In genomic region chr6:1641391-1641790, GRCh38 we compare ENCODE assay signal across 18 cellular contexts. TPM values are rescaled to one million over a fixed set of nuclear protein-coding genes. Genes with fewer than 3 reads are reported as not detected.
DNase-seq lines count a peak whose midpoint lies in the region; ATAC-seq and TF ChIP-seq lines count a peak whose summit lies in the region.
"Had no signal": no experiment of that assay in that cellular context is flagged by ENCODE, and none has a peak within 500 bp of the region (broad histone marks: within the 10 kb centered on the region; RNA-seq: fewer than 3 reads in every experiment).

No MANE protein-coding gene starts in this region.

- ATAC-seq in foreskin keratinocyte, result peak; percentile 84
- ATAC-seq: activated T-cell treated with anti-CD3 and anti-CD28 coated beads, Interleukin-2, amount 50 U/mL, for 4 hours; natural killer cell had no signal

- peak in 1 of 2 donors; percentile 12 for TF ChIP-seq POLR2A in Peyer's patch (IDR thresholded peaks at IDR 0.05)

- H3K27ac Mint-ChIP-seq in activated CD4-positive, alpha-beta memory T cell treated with anti-CD3 and anti-CD28 coated beads, Interleukin-2, amount 10 ng/mL, durations not matched to agents 7 days and 5 days, result no peak overlapping the region
- H3K27ac Mint-ChIP-seq: natural killer cell; T-helper 1 cell treated with Interleukin-12 subunit alpha and Interleukin-12 subunit beta and Interleukin-4 antibody, amounts not matched to agents 30 μg/mL and 1 μg/mL, for 36 hours had no signal

- H3K9me3 Mint-ChIP-seq in activated CD4-positive, alpha-beta memory T cell treated with anti-CD3 and anti-CD28 coated beads, Interleukin-2, amount 10 ng/mL, durations not matched to agents 7 days and 5 days, result no peaks in the 10 kb centered on the region
- H3K9me3 Mint-ChIP-seq: activated T-cell treated with anti-CD3 and anti-CD28 coated beads, Interleukin-2, amount 50 U/mL, for 4 hours; natural killer cell; T-helper 1 cell treated with Interleukin-12 subunit alpha and Interleukin-12 subunit beta and Interleukin-4 antibody, amounts not matched to agents 30 μg/mL and 1 μg/mL, for 36 hours had no signal

- no peaks in the 10 kb centered on the region for H3K9me3 ChIP-seq in Peyer's patch
- H3K9me3 ChIP-seq: thoracic aorta had no signal

- H3K36me3 ChIP-seq in Peyer's patch, result peaks cover 0 to 3% (median 0%) of the 10 kb centered on the region in 3 donors

- H3K4me1 Mint-ChIP-seq in activated CD4-positive, alpha-beta memory T cell treated with anti-CD3 and anti-CD28 coated beads, Interleukin-2, amount 10 ng/mL, durations not matched to agents 7 days and 5 days, result no peaks in the 10 kb centered on the region

- no peaks in the 10 kb centered on the region for H3K27me3 Mint-ChIP-seq in activated CD4-positive, alpha-beta memory T cell treated with anti-CD3 and anti-CD28 coated beads, Interleukin-2, amount 10 ng/mL, durations not matched to agents 7 days and 5 days

- peak; percentile 88 for DNase-seq in ELF-1 (ENCODE audit: low read depth, low spot score)
- peak in 2 of 3 donors; percentile 81 to 88 for DNase-seq in Peyer's patch
- peak; percentile 69 to 78 for DNase-seq in foreskin keratinocyte
- peak; percentile 43 for DNase-seq in retinal pigment epithelial cell (ENCODE audit: low read depth)
- no peak for DNase-seq in activated naive CD4-positive, alpha-beta T cell (lab: John Stamatoyannopoulos, UW)
- DNase-seq in stimulated activated CD4-positive, alpha-beta T cell treated with anti-CD3 and anti-CD28 coated beads, Interleukin-15, amount 100 ng/mL, for 24 hours, result no peak
- DNase-seq in activated CD4-positive, alpha-beta memory T cell treated with anti-CD3 and anti-CD28 coated beads, Interleukin-2, amount 10 ng/mL, durations not matched to agents 7 days and 5 days, result no peak
- no peak for DNase-seq in NAMALWA (ENCODE audit: low spot score)
- DNase-seq: activated CD4-positive, alpha-beta T cell treated with anti-CD3 and anti-CD28 coated beads for 48 hours; activated T-cell treated with anti-CD3 and anti-CD28 coated beads, Interleukin-2, amount 50 U/mL, for 4 hours; glutamatergic neuron; natural killer cell; NCI-H1417 treated with DMSO at 0.1 percent for 48 hours; OCI-M1; retina; stimulated activated CD4-positive, alpha-beta T cell treated with anti-CD3 and anti-CD28 coated beads, Interleukin-1b, Interleukin-23, amount 100 ng/mL, for 48 hours had no signal

- peaks cover 0 to 17% (median under 1%) of the 10 kb centered on the region in 4 donors for H3K4me1 ChIP-seq in Peyer's patch
- peaks cover 9% of the 10 kb centered on the region for H3K4me1 ChIP-seq in foreskin keratinocyte

- TF ChIP-seq CTCF in Peyer's patch (IDR thresholded peaks at IDR 0.05) (peak in 2 of 6 experiments; percentile 12 to 38), foreskin keratinocyte (conservative IDR thresholded peaks at IDR 0.05) (peak; percentile 40), retinal pigment epithelial cell (conservative IDR thresholded peaks at IDR 0.05; ENCODE audit: low read depth, low read length) (no peak)

- H3K4me3 ChIP-seq in Peyer's patch (no peak overlapping the region), retinal pigment epithelial cell (ENCODE audit: low read length) (no peak overlapping the region)
- H3K4me3 ChIP-seq: thoracic aorta had no signal

- no peaks in the 10 kb centered on the region for H3K27me3 ChIP-seq in Peyer's patch
- H3K27me3 ChIP-seq in foreskin keratinocyte, result no peaks in the 10 kb centered on the region

- CTCF ChIA-PET in activated CD4-positive, alpha-beta memory T cell treated with anti-CD3 and anti-CD28 coated beads, Interleukin-2, amount 10 ng/mL, durations not matched to agents 7 days and 5 days (lab: Charles Lee), result no interaction called here

- no peaks in the 10 kb centered on the region for H3K36me3 Mint-ChIP-seq in activated CD4-positive, alpha-beta memory T cell treated with anti-CD3 and anti-CD28 coated beads, Interleukin-2, amount 10 ng/mL, durations not matched to agents 7 days and 5 days (ENCODE audit: low read depth)
- H3K36me3 Mint-ChIP-seq: natural killer cell had no signal

- POLR2A ChIA-PET in activated CD4-positive, alpha-beta memory T cell treated with anti-CD3 and anti-CD28 coated beads, Interleukin-2, amount 10 ng/mL, durations not matched to agents 7 days and 5 days (lab: Charles Lee), result no interaction called here

- no peak overlapping the region for H3K4me3 Mint-ChIP-seq in activated CD4-positive, alpha-beta memory T cell treated with anti-CD3 and anti-CD28 coated beads, Interleukin-2, amount 10 ng/mL, durations not matched to agents 7 days and 5 days
- H3K4me3 Mint-ChIP-seq: activated T-cell treated with anti-CD3 and anti-CD28 coated beads, Interleukin-2, amount 50 U/mL, for 4 hours; natural killer cell; T-helper 1 cell treated with Interleukin-12 subunit alpha and Interleukin-12 subunit beta and Interleukin-4 antibody, amounts not matched to agents 30 μg/mL and 1 μg/mL, for 36 hours had no signal

- H3K27ac ChIP-seq in Peyer's patch, result peak overlapping the region in 1 of 4 donors; percentile 4
- H3K27ac ChIP-seq in foreskin keratinocyte, result no peak overlapping the region
- H3K27ac ChIP-seq: thoracic aorta had no signal

RNA-seq across cellular contexts. Expression of gene FOXC1, which starts 31.7 kb away (rescaled TPM):
- total RNA-seq in Peyer's patch (1 to 10 TPM in 3 of 4 donors, not detected in 1; 1.6 to 3.3 (median 2.7) TPM), foreskin keratinocyte (3.5 and 5.0 TPM in 2 replicates)
- polyA plus RNA-seq in foreskin keratinocyte, result 1.7 and 3.0 TPM in 2 replicates
- total RNA-seq in activated CD4-positive, alpha-beta memory T cell treated with anti-CD3 and anti-CD28 coated beads, Interleukin-2, amount 10 ng/mL, durations not matched to agents 7 days and 5 days, result under 1 TPM in 1 of 2 experiments, not detected in 1; 0.08 TPM

Comparison
In these comparisons a context has a peak if more than half of its experiments do, and no peak if none do; other contexts are left out.
1. DNase-seq: peak in ELF-1 (single experiment), Peyer's patch (2 of 3), foreskin keratinocyte (2 of 2) and retinal pigment epithelial cell (single experiment); none in activated naive CD4-positive, alpha-beta T cell (0 of 4), stimulated activated CD4-positive, alpha-beta T cell treated with anti-CD3 and anti-CD28 coated beads, Interleukin-15, amount 100 ng/mL, for 24 hours (single experiment), activated CD4-positive, alpha-beta memory T cell treated with anti-CD3 and anti-CD28 coated beads, Interleukin-2, amount 10 ng/mL, durations not matched to agents 7 days and 5 days (single experiment) and NAMALWA (single experiment).